Comparison of ENCODE assay signal across 16 cellular contexts in genomic region chr17:30091771-30092170, GRCh38. TPM values are rescaled to one million over a fixed set of nuclear protein-coding genes. Genes with fewer than 3 reads are reported as not detected.
DNase-seq lines count a peak whose midpoint lies in the region; ATAC-seq and TF ChIP-seq lines count a peak whose summit lies in the region.
"Had no signal": no experiment of that assay in that cellular context is flagged by ENCODE, and none has a peak within 500 bp of the region (broad histone marks: within the 10 kb centered on the region; RNA-seq: fewer than 3 reads in every experiment).

No MANE protein-coding gene starts in this region.

- no peak for TF ChIP-seq POLR2A in erythroblast (IDR thresholded peaks at IDR 0.05; ENCODE audit: low read length)

- H3K4me3 ChIP-seq in Panc1 (ENCODE audit: low read depth in 2 of 2, low read length in 2 of 2) (no peak overlapping the region), epithelial cell of esophagus (ENCODE audit: low read length) (no peak overlapping the region)
- H3K4me3 ChIP-seq: heart left ventricle, lower lobe of right lung, pancreas, SJSA1 had no signal

- POLR2A ChIA-PET in Panc1 (lab: Charles Lee), result interaction anchor here (0.6 kb wide), 1 partner anchor 18 kb away, joined by 3 read pairs; no protein-coding TSS in a partner anchor

- intact Hi-C loops in Panc1 (cut with micrococcal nuclease; ENCODE audit: unreplicated experiment), result loop anchor here (5.0 to 10.0 kb wide), 2 partner anchors 159 to 287 kb away; partner anchors contain the start of gene SSH2

- in situ Hi-C loops in Panc1 (cut with HindIII; ENCODE audit: low pct_unique_long_range_greater_than_20kb, low sequenced_read_pairs), result no loop called here

- H3K9me3 ChIP-seq in Panc1 (ENCODE audit: control insufficient read depth, insufficient read depth, low read depth, low read length), result no peaks in the 10 kb centered on the region
- H3K9me3 ChIP-seq: heart left ventricle, lower lobe of right lung, pancreas, SJSA1 had no signal

- no peaks in the 10 kb centered on the region for H3K36me3 ChIP-seq in Panc1 (ENCODE audit: control insufficient read depth, insufficient read depth, low read length)
- H3K36me3 ChIP-seq: heart left ventricle, lower lobe of right lung, pancreas, SJSA1 had no signal

- no peak overlapping the region for H3K27ac ChIP-seq in Panc1 (ENCODE audit: low read length)
- H3K27ac ChIP-seq: heart left ventricle, lower lobe of right lung, pancreas, SJSA1 had no signal

- DNase-seq in EL (peak; percentile 93), Panc1 (ENCODE audit: low read depth, low spot score) (peak; percentile 48), epithelial cell of esophagus (ENCODE audit: low read depth) (peak; percentile 31), renal cortical epithelial cell (ENCODE audit: low read depth) (peak; percentile 78), NCI-H1930 (lab: John Stamatoyannopoulos, UW) (no peak), erythroblast (lab: John Stamatoyannopoulos, UW) (no peak)
- DNase-seq in activated naive CD4-positive, alpha-beta T cell treated with anti-CD3 and anti-CD28 coated beads, Interleukin-2, amount 50 U/mL, for 16 hours, result no peak
- DNase-seq: CD8-positive, alpha-beta memory T cell; heart left ventricle; lower lobe of right lung; NCI-H1417; pancreas; stimulated activated naive CD8-positive, alpha-beta T cell treated with anti-CD3 and anti-CD28 coated beads, Interleukin-15, Interleukin-2, amounts not matched to agents 100 U/mL and 50 U/mL, for 24 hours had no signal

- no TSS peak for BruUV-seq in Panc1 (replicated peaks; lab: Mats Ljungman, UMichigan)

- H3K4me1 ChIP-seq in Panc1 (ENCODE audit: control insufficient read depth, insufficient read depth, low read length), result peaks cover 3% of the 10 kb centered on the region; the same call in 1 of the 2 replicates
- H3K4me1 ChIP-seq: pancreas had no signal

- no peaks in the 10 kb centered on the region for H3K27me3 ChIP-seq in Panc1 (ENCODE audit: control insufficient read depth, insufficient read depth, low read length)
- H3K27me3 ChIP-seq: heart left ventricle, SJSA1 had no signal

- ATAC-seq in Panc1, result no peak
- no peak for ATAC-seq in GM19023 (IDR thresholded peaks at IDR 0.05; ENCODE audit: unreplicated experiment)
- ATAC-seq: activated CD4-positive, CD25-positive, alpha-beta regulatory T cell treated with anti-CD3 and anti-CD28 coated beads, Interleukin-2, amount 50 U/mL, for 24 hours; lower lobe of right lung; pancreas; stimulated activated naive CD8-positive, alpha-beta T cell treated with anti-CD3 and anti-CD28 coated beads, Interleukin-15, Interleukin-2, amounts not matched to agents 100 U/mL and 50 U/mL, for 24 hours had no signal

- TF ChIP-seq CTCF in Panc1 (IDR thresholded peaks at IDR 0.05) (no peak), epithelial cell of esophagus (IDR thresholded peaks at IDR 0.05; ENCODE audit: insufficient read depth, low read depth, low read length, missing control alignments) (no peak)

- CTCF ChIA-PET in Panc1 (lab: Charles Lee), result no interaction called here

RNA-seq across cellular contexts. Expression of gene NSRP1, which starts 24.8 kb away (rescaled TPM):
- total RNA-seq in Panc1 (2021; ENCODE audit: unreplicated experiment) (30.5 TPM), renal cortical epithelial cell (1.7 and 12.0 TPM in 2 replicates)
- 19.1 TPM for polyA plus RNA-seq in Panc1 (2012; ENCODE audit: insufficient read length)

Comparison
In these comparisons a context has a peak if more than half of its experiments do, and no peak if none do; other contexts are left out.
1. DNase-seq: peak in EL (single experiment), Panc1 (single experiment), epithelial cell of esophagus (single experiment) and renal cortical epithelial cell (single experiment); none in activated naive CD4-positive, alpha-beta T cell treated with anti-CD3 and anti-CD28 coated beads, Interleukin-2, amount 50 U/mL, for 16 hours (single experiment), NCI-H1930 (0 of 2) and erythroblast (0 of 2).